ENCODE assay signal across 8 cellular contexts in genomic region chr6:18997375-18997826, GRCh38.
DNase-seq lines count a peak whose midpoint lies in the region; ATAC-seq and TF ChIP-seq lines count a peak whose summit lies in the region.

No MANE protein-coding gene starts in this region.

- intact Hi-C loops in activated CD4-positive, alpha-beta T cell treated with anti-CD3 and anti-CD28 coated beads, Interleukin-2, amount 10 ng/mL, durations not matched to agents 24 days and 14 days (cut with micrococcal nuclease) = no loop called here

- H3K4me3 Mint-ChIP-seq in chondrocyte (ENCODE audit: unreplicated experiment) = no peak overlapping the region
- H3K4me3 Mint-ChIP-seq in nephron progenitor cell = no peak overlapping the region
- no peak overlapping the region for H3K4me3 Mint-ChIP-seq in activated CD4-positive, alpha-beta T cell treated with anti-CD3 and anti-CD28 coated beads, Interleukin-2, amount 10 ng/mL, durations not matched to agents 24 days and 14 days

- peak; percentile 98 for ATAC-seq in GM18870 (IDR thresholded peaks at IDR 0.05; ENCODE audit: unreplicated experiment)
- ATAC-seq in HG03060 (IDR thresholded peaks at IDR 0.05; ENCODE audit: low read depth, unreplicated experiment) = peak; percentile 79

- H3K36me3 Mint-ChIP-seq in chondrocyte (ENCODE audit: low read depth) = peaks cover 13% of the 10 kb centered on the region
- H3K36me3 Mint-ChIP-seq in nephron progenitor cell (ENCODE audit: low read depth) = no peaks in the 10 kb centered on the region
- H3K36me3 Mint-ChIP-seq in activated CD4-positive, alpha-beta T cell treated with anti-CD3 and anti-CD28 coated beads, Interleukin-2, amount 10 ng/mL, durations not matched to agents 24 days and 14 days (ENCODE audit: low read depth) = no peaks in the 10 kb centered on the region

- H3K27ac Mint-ChIP-seq in chondrocyte (ENCODE audit: unreplicated experiment) (no peak overlapping the region), nephron progenitor cell (no peak overlapping the region)
- no peak overlapping the region for H3K27ac Mint-ChIP-seq in activated CD4-positive, alpha-beta T cell treated with anti-CD3 and anti-CD28 coated beads, Interleukin-2, amount 10 ng/mL, durations not matched to agents 24 days and 14 days

- H3K27me3 Mint-ChIP-seq in chondrocyte (ENCODE audit: low read depth) = no peaks in the 10 kb centered on the region
- peaks cover 17% of the 10 kb centered on the region for H3K27me3 Mint-ChIP-seq in nephron progenitor cell (ENCODE audit: low read depth, poor library complexity)
- no peaks in the 10 kb centered on the region for H3K27me3 Mint-ChIP-seq in activated CD4-positive, alpha-beta T cell treated with anti-CD3 and anti-CD28 coated beads, Interleukin-2, amount 10 ng/mL, durations not matched to agents 24 days and 14 days

- DNase-seq in COLO668 (lab: John Stamatoyannopoulos, UW; ENCODE audit: unreplicated experiment) (peak; percentile 2), NCI-H524 (lab: John Stamatoyannopoulos, UW) (peak; percentile 23 to 74), chondrocyte (ENCODE audit: low spot score) (no peak), nephron progenitor cell (peak; percentile 5)
- DNase-seq in activated T-cell treated with anti-CD3 and anti-CD28 coated beads, Interleukin-2, amount 50 U/mL, for 1 hour = no peak
- no peak for DNase-seq in activated CD4-positive, alpha-beta T cell treated with anti-CD3 and anti-CD28 coated beads, Interleukin-2, amount 10 ng/mL, durations not matched to agents 24 days and 14 days

- H3K4me1 Mint-ChIP-seq in chondrocyte (ENCODE audit: low read depth) (no peaks in the 10 kb centered on the region), nephron progenitor cell (no peaks in the 10 kb centered on the region)
- no peaks in the 10 kb centered on the region for H3K4me1 Mint-ChIP-seq in activated CD4-positive, alpha-beta T cell treated with anti-CD3 and anti-CD28 coated beads, Interleukin-2, amount 10 ng/mL, durations not matched to agents 24 days and 14 days

- H3K9me3 Mint-ChIP-seq in chondrocyte (ENCODE audit: low read depth) (peaks cover 27% of the 10 kb centered on the region), nephron progenitor cell (peaks cover 29% of the 10 kb centered on the region)
- no peaks in the 10 kb centered on the region for H3K9me3 Mint-ChIP-seq in activated CD4-positive, alpha-beta T cell treated with anti-CD3 and anti-CD28 coated beads, Interleukin-2, amount 10 ng/mL, durations not matched to agents 24 days and 14 days

- TF ChIP-seq CTCF in chondrocyte (IDR thresholded peaks at IDR 0.05) (peak; percentile 79), nephron progenitor cell (IDR thresholded peaks at IDR 0.05) (peak; percentile 64)

Comparison
In these comparisons a context has a peak if more than half of its experiments do, and no peak if none do; other contexts are left out.
1. DNase-seq: peak in COLO668 (single experiment), NCI-H524 (2 of 2) and nephron progenitor cell (single experiment); none in chondrocyte (single experiment), activated T-cell treated with anti-CD3 and anti-CD28 coated beads, Interleukin-2, amount 50 U/mL, for 1 hour (single experiment) and activated CD4-positive, alpha-beta T cell treated with anti-CD3 and anti-CD28 coated beads, Interleukin-2, amount 10 ng/mL, durations not matched to agents 24 days and 14 days (single experiment).